ENCODE assay signal across 10 cellular contexts in genomic region chr1:16912791-16913615, GRCh38. TPM values are rescaled to one million over a fixed set of nuclear protein-coding genes. Genes with fewer than 3 reads are reported as not detected.
DNase-seq lines count a peak whose midpoint lies in the region; ATAC-seq and TF ChIP-seq lines count a peak whose summit lies in the region.
"Not testable (repeated sequence)": the region's sequence is repeated elsewhere in the genome, so short reads cannot be mapped to it uniquely, and the experiment has no call there.
"Had no signal": no experiment of that assay in that cellular context is flagged by ENCODE, and none has a peak within 500 bp of the region (broad histone marks: within the 10 kb centered on the region; RNA-seq: fewer than 3 reads in every experiment).

No MANE protein-coding gene starts in this region.

- H3K36me3 Mint-ChIP-seq in progenitor cell of endocrine pancreas (ENCODE audit: insufficient read depth): not testable (repeated sequence)

- H3K4me2 ChIP-seq in DND-41 (ENCODE audit: insufficient read depth, low read length): peak overlapping the region; percentile 97

- H3K4me3 ChIP-seq in DND-41 (ENCODE audit: low read depth in 1 of 2, low read length in 2 of 2) (peak overlapping the region; percentile 9 to 63; a peak in 3 of 4 replicates), LNCaP clone FGC (ENCODE audit: low read depth, low read length) (peak overlapping the region; percentile 37), WI38 (ENCODE audit: low read depth, low read length) (peak overlapping the region; percentile 60), brain microvascular endothelial cell (ENCODE audit: low read depth, low read length) (peak overlapping the region; percentile 58), foreskin fibroblast (ENCODE audit: low read depth in 1 of 2, low read length in 2 of 2) (peak overlapping the region; percentile 55 to 73), lung (peak overlapping the region; percentile 29), upper lobe of left lung (peak overlapping the region; percentile 55 to 92 (median 82))

- H4K20me1 ChIP-seq in DND-41 (ENCODE audit: insufficient read depth, low read length): not testable (repeated sequence)

- H3K9me3 Mint-ChIP-seq in progenitor cell of endocrine pancreas (ENCODE audit: low read depth): not testable (repeated sequence)

- peak overlapping the region; percentile 96 for H2AFZ ChIP-seq in DND-41 (ENCODE audit: low read depth, low read length)

- TF ChIP-seq CTCF in DND-41 (IDR thresholded peaks at IDR 0.05; ENCODE audit: borderline replicate concordance, extremely low read depth, low read length, poor library complexity, severe bottlenecking); LNCaP clone FGC (IDR thresholded peaks at IDR 0.05; ENCODE audit: control insufficient read depth, extremely low read depth, insufficient read depth); WI38 (IDR thresholded peaks at IDR 0.05; ENCODE audit: low read depth, low read length); brain microvascular endothelial cell (IDR thresholded peaks at IDR 0.05; ENCODE audit: low read depth, low read length, missing control alignments); foreskin fibroblast (IDR thresholded peaks at IDR 0.05; ENCODE audit: low read depth, low read length); lung (IDR thresholded peaks at IDR 0.05; ENCODE audit: control extremely low read depth, extremely low read depth); progenitor cell of endocrine pancreas (IDR thresholded peaks at IDR 0.05; ENCODE audit: unreplicated experiment); upper lobe of left lung (IDR thresholded peaks at IDR 0.05): not testable (repeated sequence)

- not testable (repeated sequence) for H3K36me3 ChIP-seq in DND-41 (ENCODE audit: insufficient read depth, low read length); brain microvascular endothelial cell (replicated peaks); lung (ENCODE audit: control insufficient read depth in 2 of 2, insufficient read depth in 2 of 2, low read length in 2 of 2); upper lobe of left lung

- not testable (repeated sequence) for H3K79me2 ChIP-seq in DND-41 (ENCODE audit: insufficient read depth, low read length)

- not testable (repeated sequence) for ATAC-seq in DND-41 (ENCODE audit: insufficient read depth, low read depth); lung (ENCODE audit: insufficient read depth, low FRiP score)
- ATAC-seq in upper lobe of left lung (ENCODE audit: low FRiP score in 2 of 2): peak in 1 of 2 donors; percentile 27

- H3K4me1 Mint-ChIP-seq in progenitor cell of endocrine pancreas (ENCODE audit: low read depth): not testable (repeated sequence)

- 65 to 77% methylated on average over 29 of the region's 29 CpGs for WGBS in lung, 2 donors
- 76 to 79% methylated on average over 29 of the region's 29 CpGs for WGBS in upper lobe of left lung, 2 donors

- in situ Hi-C loops in brain microvascular endothelial cell (cut with HindIII; ENCODE audit: low pct_ligation_motif_present, low sequenced_read_pairs): not testable (repeated sequence)

- not testable (repeated sequence) for TF ChIP-seq POLR2A in upper lobe of left lung (IDR thresholded peaks at IDR 0.05)

- H3K9me3 ChIP-seq in DND-41 (ENCODE audit: insufficient read depth, low read length, severe bottlenecking); lung (ENCODE audit: control insufficient read depth in 2 of 2, insufficient read depth in 1 of 2, low read length in 1 of 2); upper lobe of left lung: not testable (repeated sequence)

- H3K4me3 Mint-ChIP-seq in progenitor cell of endocrine pancreas (ENCODE audit: low read depth): peak overlapping the region; percentile 65

- not testable (repeated sequence) for H3K27me3 Mint-ChIP-seq in progenitor cell of endocrine pancreas

- H3K9ac ChIP-seq in DND-41 (ENCODE audit: low read depth, low read length): peak overlapping the region; percentile 95

- H3K27ac ChIP-seq in DND-41 (ENCODE audit: low read length) (peak overlapping the region; percentile 84), lung (ENCODE audit: low read depth in 1 of 2, low read length in 1 of 2) (peak overlapping the region in 1 of 2 donors; percentile 37), upper lobe of left lung (peak overlapping the region; percentile 38 to 87 (median 63))
- not testable (repeated sequence) for H3K27ac ChIP-seq in brain microvascular endothelial cell

- H3K27ac Mint-ChIP-seq in progenitor cell of endocrine pancreas: peak overlapping the region; percentile 78

- TF ChIP-seq EP300 in upper lobe of left lung (IDR thresholded peaks at IDR 0.05): not testable (repeated sequence)

- DNase-seq in DND-41; LNCaP clone FGC (ENCODE audit: low read depth); brain microvascular endothelial cell; foreskin fibroblast; lung (ENCODE audit: low spot score); progenitor cell of endocrine pancreas (ENCODE audit: low spot score, unreplicated experiment): not testable (repeated sequence)
- DNase-seq in upper lobe of left lung: peak in 1 of 2 donors; percentile 28

- H3K4me1 ChIP-seq in DND-41 (ENCODE audit: insufficient read depth, low read length) (peaks cover 23% of the 10 kb centered on the region), lung (ENCODE audit: control insufficient read depth in 2 of 2, insufficient read depth in 2 of 2, low read length in 2 of 2) (peaks cover 0 to 10% of the 10 kb centered on the region in 2 donors), upper lobe of left lung (peaks cover 13 to 22% (median 16%) of the 10 kb centered on the region in 4 donors)

- not testable (repeated sequence) for H3K27me3 ChIP-seq in DND-41 (ENCODE audit: insufficient read depth, low read length, poor library complexity); brain microvascular endothelial cell (replicated peaks); lung (ENCODE audit: control insufficient read depth, insufficient read depth); upper lobe of left lung

RNA-seq across cellular contexts. Expression of gene CROCC, which starts 8.7 kb away (rescaled TPM):
- total RNA-seq in lung: 10 to 100 TPM; 31.5 to 42.2 TPM
- 10 to 100 TPM; 14.9 to 25.4 TPM for polyA plus RNA-seq in lung
- 51.5 TPM in 2 replicates for total RNA-seq in progenitor cell of endocrine pancreas
- total RNA-seq in upper lobe of left lung: 100 to 1,000 TPM in 2 of 6 donors, 10 to 100 TPM in 4; 21.0 to 184 (median 48.9) TPM

RNA-seq across cellular contexts. Expression of gene RNU1-2, which starts 17.2 kb away (rescaled TPM):
- 1,000 to 10,000 TPM in 1 of 2 donors, under 1 TPM in 1; under 0.01 to 3,134 TPM for total RNA-seq in lung
- not detected for polyA plus RNA-seq in lung
- total RNA-seq in progenitor cell of endocrine pancreas: 3,923 and 3,957 TPM in 2 replicates
- total RNA-seq in upper lobe of left lung: over 10,000 TPM in 1 of 6 donors, 1,000 to 10,000 TPM in 2, under 1 TPM in 3; under 0.01 to 14,413 (median 1,360) TPM
- total RNA-seq: HT1080 had no signal
- polyA plus RNA-seq: adrenal gland had no signal

Comparison
In these comparisons a context has a peak if more than half of its experiments do, and no peak if none do; other contexts are left out.
1. H3K4me3 ChIP-seq: peak in every context shown above with its lines; median percentile 82 in upper lobe of left lung; 64 in foreskin fibroblast; 60 in WI38; 58 in brain microvascular endothelial cell; 37 in LNCaP clone FGC; 36 in DND-41; 29 in lung.